Comparison of ENCODE assay signal across 8 cellular contexts in genomic region chr5:108749130-108749861, GRCh38. TPM values are rescaled to one million over a fixed set of nuclear protein-coding genes. Genes with fewer than 3 reads are reported as not detected.
DNase-seq lines count a peak whose midpoint lies in the region; ATAC-seq, FAIRE-seq and TF ChIP-seq lines count a peak whose summit lies in the region.

No MANE protein-coding gene starts in this region.

- in situ Hi-C loops in GM12878 (cut with MboI) = no loop called here

- H3K9me3 ChIP-seq in BE2C = no peaks in the 10 kb centered on the region
- H3K9me3 ChIP-seq in OCI-LY3 (ENCODE audit: insufficient read depth, low read length) = no peaks in the 10 kb centered on the region
- no peaks in the 10 kb centered on the region for H3K9me3 ChIP-seq in GM12878 (replicated peaks; ENCODE audit: control insufficient read depth, insufficient read depth, low read length)
- no peaks in the 10 kb centered on the region for H3K9me3 ChIP-seq in small intestine (ENCODE audit: control insufficient read depth, low read depth)

- RAD21 ChIA-PET in GM12878 (lab: Charles Lee; ENCODE audit: unreplicated experiment) = interaction anchor here (1.0 to 2.4 kb wide), 6 partner anchors 20 to 170 kb away, joined by 3 to 13 read pairs (median 4); no protein-coding TSS in a partner anchor

- TF ChIP-seq POLR2A in GM12878 (IDR thresholded peaks at IDR 0.05; ENCODE audit: low read depth, low read length) = no peak

- H3K9ac ChIP-seq in OCI-LY3 (ENCODE audit: low read length) (peak overlapping the region; percentile 72), GM12878 (ENCODE audit: control insufficient read depth, insufficient read depth, low read length) (peak overlapping the region; percentile 74)

- H2AFZ ChIP-seq in OCI-LY3 (ENCODE audit: low read depth, low read length) (peak overlapping the region; percentile 92), GM12878 (ENCODE audit: control insufficient read depth, low read depth, low read length) (peak overlapping the region; percentile 63)

- CTCF ChIA-PET in GM12878 (lab: Yijun Ruan, JAX) = interaction anchor here (1.0 to 1.8 kb wide), 4 partner anchors 9 to 68 kb away, joined by 3 to 8 read pairs (median 6); no protein-coding TSS in a partner anchor

- BruUV-seq in GM12878 (replicated peaks; lab: Mats Ljungman, UMichigan) = no TSS peak

- intact Hi-C loops in GM12878 (cut with micrococcal nuclease; ENCODE audit: unreplicated experiment) = loop anchor here (5.0 kb wide), 2 partner anchors 163 to 943 kb away; no protein-coding TSS in a partner anchor

- H3K36me3 ChIP-seq in BE2C (no peaks in the 10 kb centered on the region), OCI-LY3 (replicated peaks; ENCODE audit: low read depth, low read length) (no peaks in the 10 kb centered on the region), GM12878 (ENCODE audit: control insufficient read depth in 2 of 2, insufficient read depth in 2 of 2, low read length in 1 of 2) (no peaks in the 10 kb centered on the region), small intestine (ENCODE audit: control insufficient read depth in 2 of 2, insufficient read depth in 2 of 2, low read length in 2 of 2) (no peaks in the 10 kb centered on the region)

- peak overlapping the region; percentile 98 for H3K4me2 ChIP-seq in OCI-LY3 (ENCODE audit: low read length)
- peak overlapping the region; percentile 64 for H3K4me2 ChIP-seq in GM12878 (ENCODE audit: control insufficient read depth, insufficient read depth)

- TF ChIP-seq EP300 in GM12878 (IDR thresholded peaks at IDR 0.05; ENCODE audit: borderline replicate concordance in 1 of 2, control insufficient read depth in 1 of 2, low read depth in 2 of 2, low read length in 2 of 2) = no peak

- peak overlapping the region; percentile 69 for H3K4me3 ChIP-seq in BE2C (ENCODE audit: low read depth, low read length)
- H3K4me3 ChIP-seq in OCI-LY3 (ENCODE audit: low read length) = peak overlapping the region; percentile 90
- H3K4me3 ChIP-seq in GM12878 = peak overlapping the region; percentile 93
- H3K4me3 ChIP-seq in small intestine (ENCODE audit: low read depth in 1 of 2, low read length in 2 of 2) = peak overlapping the region; percentile 87

- DNase-seq in BE2C (no peak), GM12878 (ENCODE audit: low read depth, low spot score) (no peak), iPS-NIHi11 (ENCODE audit: low spot score) (peak; percentile 74), small intestine (peak; percentile 15), NCI-H2171 (lab: John Stamatoyannopoulos, UW) (no peak)

- 2% methylated on average over 34 of the region's 40 CpGs for WGBS in GM12878 (ENCODE audit: insufficient coverage, insufficient replicate concordance, low lambda C conversion rate, missing lambda C conversion rate)
- WGBS in small intestine, 3 donors = 1 to 3% (median 2%) methylated on average over 29 to 40 of the region's 40 CpGs

- peak; percentile 5 for ATAC-seq in GM18858 (IDR thresholded peaks at IDR 0.05; ENCODE audit: unreplicated experiment)
- peak; percentile 27 for ATAC-seq in HG03039 (IDR thresholded peaks at IDR 0.05; ENCODE audit: unreplicated experiment)
- ATAC-seq in GM12878 = peak; percentile 50

- TF ChIP-seq CTCF in BE2C (IDR thresholded peaks at IDR 0.05; ENCODE audit: low read depth, low read length) (no peak), OCI-LY3 (IDR thresholded peaks at IDR 0.05; ENCODE audit: low read depth, low read length) (no peak), GM12878 (IDR thresholded peaks at IDR 0.05 in 2 of 3, conservative IDR thresholded peaks at IDR 0.05 in 1 of 3; ENCODE audit: control insufficient read depth in 2 of 3, extremely low read depth in 1 of 3, insufficient read depth in 1 of 3, low read depth in 3 of 3, low read length in 3 of 3) (no peak)

- H4K20me1 ChIP-seq in OCI-LY3 (ENCODE audit: insufficient read depth, low read length) (no peaks in the 10 kb centered on the region), GM12878 (ENCODE audit: control insufficient read depth, insufficient read depth) (no peaks in the 10 kb centered on the region)

- SMC1A ChIA-PET in GM12878 (lab: Charles Lee; ENCODE audit: uncharacterized antibody, unreplicated experiment) = interaction anchor here (0.9 to 3.1 kb wide), 6 partner anchors 9 to 109 kb away, joined by 3 to 29 read pairs (median 4); no protein-coding TSS in a partner anchor

- H3K4me1 ChIP-seq in BE2C (no peaks in the 10 kb centered on the region), OCI-LY3 (ENCODE audit: low read length) (peaks cover 21% of the 10 kb centered on the region), GM12878 (ENCODE audit: control insufficient read depth, insufficient read depth, low read length) (no peaks in the 10 kb centered on the region), small intestine (ENCODE audit: control insufficient read depth in 2 of 2, insufficient read depth in 1 of 2, low read depth in 1 of 2, low read length in 1 of 2) (peaks cover 0 to 2% of the 10 kb centered on the region in 2 donors)

- TF ChIP-seq RAD21 in GM12878 (IDR thresholded peaks at IDR 0.05; ENCODE audit: insufficient read depth, low read depth, low read length) = 0 out of 2 replicates have a peak, but pooled peaks have one; percentile 23

- H3K79me2 ChIP-seq in OCI-LY3 (ENCODE audit: low read length) (no peaks in the 10 kb centered on the region), GM12878 (ENCODE audit: control insufficient read depth, insufficient read depth, low read length) (peaks cover 18% of the 10 kb centered on the region)

- POLR2A ChIA-PET in GM12878 (lab: Charles Lee) = interaction anchor here (0.6 to 4.2 kb wide), 7 partner anchors 13 to 665 kb away, joined by 3 to 42 read pairs (median 4); no protein-coding TSS in a partner anchor

- H3K27ac ChIP-seq in OCI-LY3 (ENCODE audit: low read length) (no peak overlapping the region), GM12878 (ENCODE audit: control insufficient read depth, insufficient read depth) (peak overlapping the region; percentile 78), small intestine (ENCODE audit: low read depth in 1 of 2, low read length in 1 of 2) (peak overlapping the region in 1 of 2 donors; percentile 97)

- FAIRE-seq in GM12878 (lab: Jason Lieb, UNC) (peak; percentile 68), small intestine (lab: Jason Lieb, UNC) (no peak)

- H3K27me3 ChIP-seq in BE2C = no peaks in the 10 kb centered on the region
- H3K27me3 ChIP-seq in OCI-LY3 (ENCODE audit: low read depth, low read length) = no peaks in the 10 kb centered on the region
- H3K27me3 ChIP-seq in GM12878 (replicated peaks in 1 of 2; ENCODE audit: control insufficient read depth in 2 of 2, insufficient read depth in 2 of 2, low read length in 1 of 2) = no peaks in the 10 kb centered on the region
- no peaks in the 10 kb centered on the region for H3K27me3 ChIP-seq in small intestine (ENCODE audit: control insufficient read depth in 2 of 2, insufficient read depth in 2 of 2, low read length in 2 of 2)

TF ChIP-seq in GM12878, 131 proteins besides CTCF, POLR2A, EP300 and RAD21 (continues in another document):
- TF ChIP-seq BMI1 (IDR thresholded peaks at IDR 0.05; ENCODE audit: borderline replicate concordance) (peak; percentile 7; the same call in 1 of the 2 replicates), ZBED1 (IDR thresholded peaks at IDR 0.05; ENCODE audit: borderline replicate concordance) (no peak), CHD2 (IDR thresholded peaks at IDR 0.05; ENCODE audit: borderline replicate concordance, low read depth, low read length) (0 out of 2 replicates have a peak, but pooled peaks have one; percentile 28), NR2F1 (conservative IDR thresholded peaks at IDR 0.05) (0 out of 2 replicates have a peak, but pooled peaks have one; percentile 38), NBN (IDR thresholded peaks at IDR 0.05) (0 out of 2 replicates have a peak, but pooled peaks have one; percentile 18), RBBP5 (conservative IDR thresholded peaks at IDR 0.05) (no peak), SIN3A (IDR thresholded peaks at IDR 0.05; ENCODE audit: low read depth, low read length) (0 out of 2 replicates have a peak, but pooled peaks have one; percentile 67), USF1 (IDR thresholded peaks at IDR 0.05; ENCODE audit: borderline replicate concordance, extremely low read length, insufficient read depth, low read depth, low read length) (no peak)
- TF ChIP-seq, protein P1, sequence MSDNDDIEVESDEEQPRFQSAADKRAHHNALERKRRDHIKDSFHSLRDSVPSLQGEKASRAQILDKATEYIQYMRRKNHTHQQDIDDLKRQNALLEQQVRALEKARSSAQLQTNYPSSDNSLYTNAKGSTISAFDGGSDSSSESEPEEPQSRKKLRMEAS (IDR thresholded peaks at IDR 0.05; ENCODE audit: low read depth, low read length) = no peak

RNA-seq across cellular contexts. Expression of gene FER, which starts 1.6 kb away (rescaled TPM):
- 6.9 TPM for polyA plus RNA-seq in BE2C (2012; ENCODE audit: insufficient read depth, insufficient read length, low read depth)
- total RNA-seq in GM12878 (2013; cell fraction: nucleolus; rRNA removed) = 175 and 181 TPM in 2 replicates
- total RNA-seq in GM12878 (2014; rRNA removed) = 9.1 and 11.3 TPM in 2 replicates
- total RNA-seq in GM12878 (2014; rRNA removed; fragmentation: Illumina TruSeq; extraction: Trizol) = 16.9 and 19.1 TPM in 2 replicates
- total RNA-seq in GM12878 (2021) = 13.7 and 16.0 TPM in 2 replicates
- 3.4 TPM for polyA plus RNA-seq in GM12878 (2011; ENCODE audit: low read depth)
- 9.7 and 15.3 TPM in 2 replicates for polyA plus RNA-seq in GM12878 (2011; rRNA removed)
- polyA plus RNA-seq in GM12878 (2011; cell fraction: cytosol; rRNA removed) = 3.0 and 4.5 TPM in 2 replicates
- 14.7 and 15.0 TPM in 2 replicates for polyA plus RNA-seq in GM12878 (2011; cell fraction: nucleus; rRNA removed)
- 3.9 and 4.5 TPM in 2 replicates for polyA plus RNA-seq in GM12878 (2012)
- polyA plus RNA-seq in GM12878 (2014; fragmentation: Illumina TruSeq; extraction: Trizol) = 8.1 and 9.0 TPM in 2 replicates
- 1 to 10 TPM; 4.4 to 9.5 TPM for polyA plus RNA-seq in GM12878 (2014; fragmentation: Nextera tagmentation; extraction: Ambion mirVana)
- polyA plus RNA-seq in GM12878 (2014; rRNA removed) = 3.7 and 5.2 TPM in 2 replicates
- polyA plus RNA-seq in GM12878 (2016; fragmentation: Nextera tagmentation; extraction: Ambion mirVana) = 10 to 100 TPM; 11.7 to 17.7 TPM
- polyA minus RNA-seq in GM12878 (2011; rRNA and poly(A)+ RNA removed) = 24.9 and 39.0 TPM in 2 replicates
- polyA minus RNA-seq in GM12878 (2011; cell fraction: cytosol; rRNA and poly(A)+ RNA removed) = 9.6 and 11.4 TPM in 2 replicates
- 33.2 and 36.8 TPM in 2 replicates for polyA minus RNA-seq in GM12878 (2011; cell fraction: nucleus; rRNA and poly(A)+ RNA removed)
- polyA plus RNA-seq in small intestine = 1 to 10 TPM; 1.1 to 2.9 (median 1.8) TPM

Comparison
In these comparisons a context has a peak if more than half of its experiments do, and no peak if none do; other contexts are left out.
1. DNase-seq: peak in iPS-NIHi11 (single experiment) and small intestine (single experiment); none in BE2C (single experiment), GM12878 (single experiment) and NCI-H2171 (single experiment).
2. Peak in every context shown above with its lines, with median percentiles within 50 percentile points of each other: H3K4me3 ChIP-seq and ATAC-seq.